ENCODE assay signal across 36 cellular contexts in the genomic region with DNA sequence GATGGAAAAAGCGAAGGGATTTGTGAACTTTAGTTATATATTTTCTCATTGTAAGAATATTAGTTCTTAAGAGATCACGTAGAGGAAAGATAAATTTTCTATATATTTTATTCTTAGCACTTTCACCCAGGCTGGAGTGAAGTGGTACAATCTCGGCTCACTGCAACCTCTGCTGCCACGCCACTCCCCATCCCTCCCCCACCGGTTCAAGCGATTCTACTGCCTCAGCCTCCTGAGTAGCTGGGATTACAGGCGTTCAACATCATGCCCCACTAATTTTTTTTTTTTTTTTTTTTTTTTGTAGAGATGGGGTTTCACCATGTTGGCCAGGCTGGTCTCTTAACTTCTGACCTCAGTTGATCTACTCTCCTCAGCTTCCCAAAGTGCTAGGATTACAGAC.
"Had no signal": no experiment of that assay in that cellular context is flagged by ENCODE, and none has a peak within 500 bp of the region (broad histone marks: within the 10 kb centered on the region; RNA-seq: fewer than 3 reads in every experiment).

No MANE protein-coding gene starts in this region.

- H3K27ac Mint-ChIP-seq: activated CD4-positive, alpha-beta memory T cell treated with anti-CD3 and anti-CD28 coated beads, Interleukin-2, amount 10 ng/mL, durations not matched to agents 7 days and 5 days; activated CD4-positive, alpha-beta T cell treated with anti-CD3 and anti-CD28 coated beads, Interleukin-2, amount 10 ng/mL, durations not matched to agents 7 days and 5 days; activated CD8-positive, alpha-beta memory T cell treated with anti-CD3 and anti-CD28 coated beads, Interleukin-2, amount 10 ng/mL, durations not matched to agents 7 days and 5 days; activated CD8-positive, alpha-beta T cell treated with anti-CD3 and anti-CD28 coated beads, Interleukin-2, amount 10 ng/mL, durations not matched to agents 7 days and 5 days; activated naive CD4-positive, alpha-beta T cell treated with anti-CD3 and anti-CD28 coated beads, Interleukin-2, amount 10 ng/mL, durations not matched to agents 7 days and 5 days; activated naive CD8-positive, alpha-beta T cell; activated naive CD8-positive, alpha-beta T cell treated with anti-CD3 and anti-CD28 coated beads, Interleukin-2, amount 10 ng/mL, durations not matched to agents 7 days and 5 days; activated naive CD8-positive, alpha-beta T cell treated with anti-CD3 and anti-CD28 coated beads, Interleukin-2, amount 50 U/mL, for 24 hours; activated T-helper 2 cell treated with anti-CD3 and anti-CD28 coated beads, Interferon-gamma antibody, Interleukin-2, Interleukin-4, amounts not matched to agents 10 μg/mL and 5 μg/mL and 100 μg/mL, durations not matched to agents 14 hours and 24 hours and 36 hours; brain; T-cell; T-helper 2 cell treated with Interferon-gamma antibody and Interleukin-4, amounts not matched to agents 5 μg/mL and 100 μg/mL, for 36 hours; WTC11 had no signal

- ATAC-seq: activated CD4-positive, alpha-beta T cell treated with anti-CD3 and anti-CD28 coated beads for 36 hours; activated CD4-positive, CD25-positive, alpha-beta regulatory T cell treated with anti-CD3 and anti-CD28 coated beads, Interleukin-2, amount 50 U/mL, for 24 hours; activated CD8-positive, alpha-beta memory T cell treated with anti-CD3 and anti-CD28 coated beads, Interleukin-2, amount 10 ng/mL, durations not matched to agents 7 days and 5 days; activated CD8-positive, alpha-beta T cell treated with anti-CD3 and anti-CD28 coated beads, Interleukin-2, amount 10 ng/mL, durations not matched to agents 7 days and 5 days; activated naive CD8-positive, alpha-beta T cell treated with anti-CD3 and anti-CD28 coated beads, Interleukin-2, amount 50 U/mL, for 24 hours; T-cell; WTC11 had no signal

- H3K36me3 ChIP-seq: WERI-Rb-1 had no signal

- H3K9me3 ChIP-seq: ascending aorta had no signal

- H3K4me1 Mint-ChIP-seq: activated naive CD8-positive, alpha-beta T cell treated with anti-CD3 and anti-CD28 coated beads, Interleukin-2, amount 50 U/mL, for 24 hours; brain; WTC11 had no signal

- H3K4me3 Mint-ChIP-seq: activated CD4-positive, alpha-beta memory T cell treated with anti-CD3 and anti-CD28 coated beads, Interleukin-2, amount 10 ng/mL, durations not matched to agents 7 days and 5 days; activated CD4-positive, alpha-beta T cell treated with anti-CD3 and anti-CD28 coated beads for 36 hours; activated CD4-positive, alpha-beta T cell treated with anti-CD3 and anti-CD28 coated beads, Interleukin-2, amount 10 ng/mL, durations not matched to agents 7 days and 5 days; activated CD8-positive, alpha-beta memory T cell treated with anti-CD3 and anti-CD28 coated beads, Interleukin-2, amount 10 ng/mL, durations not matched to agents 7 days and 5 days; activated CD8-positive, alpha-beta T cell treated with anti-CD3 and anti-CD28 coated beads, Interleukin-2, amount 10 ng/mL, durations not matched to agents 7 days and 5 days; activated naive CD4-positive, alpha-beta T cell treated with anti-CD3 and anti-CD28 coated beads, Interleukin-2, amount 10 ng/mL, durations not matched to agents 7 days and 5 days; activated naive CD4-positive, alpha-beta T cell treated with anti-CD3 and anti-CD28 coated beads, Interleukin-2, amount 50 U/mL, for 24 hours; activated naive CD8-positive, alpha-beta T cell; activated naive CD8-positive, alpha-beta T cell treated with anti-CD3 and anti-CD28 coated beads, Interleukin-2, amount 10 ng/mL, durations not matched to agents 7 days and 5 days; activated naive CD8-positive, alpha-beta T cell treated with anti-CD3 and anti-CD28 coated beads, Interleukin-2, amount 50 U/mL, for 24 hours; activated T-cell treated with anti-CD3 and anti-CD28 coated beads, Interleukin-2, amount 50 U/mL, for 24 hours; brain; central memory CD8-positive, alpha-beta T cell; T-cell; T-helper 2 cell treated with Interferon-gamma antibody and Interleukin-4, amounts not matched to agents 5 μg/mL and 100 μg/mL, for 36 hours; WTC11 had no signal

- H3K4me3 ChIP-seq: ascending aorta, cardiac muscle cell had no signal

- DNase-seq: activated CD4-positive, alpha-beta memory T cell treated with anti-CD3 and anti-CD28 coated beads, Interleukin-2, amount 10 ng/mL, durations not matched to agents 7 days and 5 days; activated CD4-positive, alpha-beta T cell treated with anti-CD3 and anti-CD28 coated beads for 1 hour; activated CD4-positive, alpha-beta T cell treated with anti-CD3 and anti-CD28 coated beads for 36 hours; activated CD4-positive, alpha-beta T cell treated with anti-CD3 and anti-CD28 coated beads for 48 hours; activated CD4-positive, alpha-beta T cell treated with anti-CD3 and anti-CD28 coated beads, Interleukin-2, amount 10 ng/mL, durations not matched to agents 7 days and 5 days; activated CD4-positive, alpha-beta T cell treated with anti-CD3 and anti-CD28 coated beads, Interleukin-2, amount 50 U/mL, for 48 hours; activated CD4-positive, CD25-positive, alpha-beta regulatory T cell; activated CD8-positive, alpha-beta memory T cell treated with anti-CD3 and anti-CD28 coated beads for 24 hours; activated CD8-positive, alpha-beta memory T cell treated with anti-CD3 and anti-CD28 coated beads, Interleukin-2, amount 10 ng/mL, durations not matched to agents 7 days and 5 days; activated CD8-positive, alpha-beta memory T cell treated with anti-CD3 and anti-CD28 coated beads, Interleukin-2, amount 50 U/mL, for 48 hours; activated CD8-positive, alpha-beta T cell treated with anti-CD3 and anti-CD28 coated beads, Interleukin-2, amount 10 ng/mL, durations not matched to agents 7 days and 5 days; activated effector memory CD4-positive, alpha-beta T cell treated with Interleukin-2 at 50 U/mL for 16 hours; activated gamma-delta T cell; activated naive CD4-positive, alpha-beta T cell treated with anti-CD3 and anti-CD28 coated beads, Interleukin-2, amount 10 ng/mL, durations not matched to agents 7 days and 5 days; activated naive CD4-positive, alpha-beta T cell treated with Interleukin-2 at 50 U/mL for 16 hours; activated naive CD8-positive, alpha-beta T cell treated with anti-CD3 and anti-CD28 coated beads, Interleukin-2, amount 10 ng/mL, durations not matched to agents 7 days and 5 days; activated naive CD8-positive, alpha-beta T cell treated with anti-CD3 and anti-CD28 coated beads, Interleukin-2, amount 50 U/mL, for 24 hours; activated T-cell treated with anti-CD3 and anti-CD28 coated beads, Interleukin-2, amount 50 U/mL, for 24 hours; activated T-cell treated with anti-CD3 and anti-CD28 coated beads, Interleukin-2, amount 50 U/mL, for 48 hours; amygdala; anterior cingulate cortex; caudate nucleus; T-cell; T-helper 2 cell; T-helper 9 cell; WERI-Rb-1 had no signal

- H3K27me3 Mint-ChIP-seq: activated CD4-positive, alpha-beta memory T cell treated with anti-CD3 and anti-CD28 coated beads, Interleukin-2, amount 10 ng/mL, durations not matched to agents 7 days and 5 days; activated CD4-positive, alpha-beta T cell treated with anti-CD3 and anti-CD28 coated beads for 36 hours; activated CD4-positive, alpha-beta T cell treated with anti-CD3 and anti-CD28 coated beads, Interleukin-2, amount 10 ng/mL, durations not matched to agents 7 days and 5 days; activated CD8-positive, alpha-beta memory T cell treated with anti-CD3 and anti-CD28 coated beads, Interleukin-2, amount 10 ng/mL, durations not matched to agents 7 days and 5 days; activated naive CD4-positive, alpha-beta T cell treated with anti-CD3 and anti-CD28 coated beads, Interleukin-2, amount 10 ng/mL, durations not matched to agents 7 days and 5 days; activated naive CD4-positive, alpha-beta T cell treated with anti-CD3 and anti-CD28 coated beads, Interleukin-2, amount 50 U/mL, for 24 hours; activated naive CD8-positive, alpha-beta T cell; activated naive CD8-positive, alpha-beta T cell treated with anti-CD3 and anti-CD28 coated beads, Interleukin-2, amount 10 ng/mL, durations not matched to agents 7 days and 5 days; activated naive CD8-positive, alpha-beta T cell treated with anti-CD3 and anti-CD28 coated beads, Interleukin-2, amount 50 U/mL, for 24 hours; activated T-cell treated with anti-CD3 and anti-CD28 coated beads, Interleukin-2, amount 50 U/mL, for 24 hours; brain; central memory CD8-positive, alpha-beta T cell; T-cell had no signal

- H3K9me3 Mint-ChIP-seq: activated CD4-positive, alpha-beta memory T cell treated with anti-CD3 and anti-CD28 coated beads, Interleukin-2, amount 10 ng/mL, durations not matched to agents 7 days and 5 days; activated CD4-positive, alpha-beta T cell treated with anti-CD3 and anti-CD28 coated beads, Interleukin-2, amount 10 ng/mL, durations not matched to agents 7 days and 5 days; activated naive CD4-positive, alpha-beta T cell treated with anti-CD3 and anti-CD28 coated beads, Interleukin-2, amount 10 ng/mL, durations not matched to agents 7 days and 5 days; activated naive CD4-positive, alpha-beta T cell treated with anti-CD3 and anti-CD28 coated beads, Interleukin-2, amount 50 U/mL, for 24 hours; activated naive CD8-positive, alpha-beta T cell treated with anti-CD3 and anti-CD28 coated beads, Interleukin-2, amount 10 ng/mL, durations not matched to agents 7 days and 5 days; activated naive CD8-positive, alpha-beta T cell treated with anti-CD3 and anti-CD28 coated beads, Interleukin-2, amount 50 U/mL, for 24 hours; activated T-cell treated with anti-CD3 and anti-CD28 coated beads, Interleukin-2, amount 50 U/mL, for 24 hours; activated T-helper 2 cell treated with anti-CD3 and anti-CD28 coated beads, Interferon-gamma antibody, Interleukin-2, Interleukin-4, amounts not matched to agents 10 μg/mL and 5 μg/mL and 100 μg/mL, durations not matched to agents 14 hours and 24 hours and 36 hours; brain; central memory CD8-positive, alpha-beta T cell; T-cell; T-helper 2 cell treated with Interferon-gamma antibody and Interleukin-4, amounts not matched to agents 5 μg/mL and 100 μg/mL, for 36 hours; WTC11 had no signal

- H3K27ac ChIP-seq: ascending aorta, cardiac muscle cell, WERI-Rb-1 had no signal

- H3K27me3 ChIP-seq: ascending aorta, cardiac muscle cell had no signal

- H3K4me1 ChIP-seq: ascending aorta had no signal
